23 cellular contexts compared by ENCODE assay signal in genomic region chr22:46219650-46220049, GRCh38. TPM values are rescaled to one million over a fixed set of nuclear protein-coding genes. Genes with fewer than 3 reads are reported as not detected.
DNase-seq lines count a peak whose midpoint lies in the region; ATAC-seq, FAIRE-seq and TF ChIP-seq lines count a peak whose summit lies in the region.
"Had no signal": no experiment of that assay in that cellular context is flagged by ENCODE, and none has a peak within 500 bp of the region (broad histone marks: within the 10 kb centered on the region; RNA-seq: fewer than 3 reads in every experiment).

No MANE protein-coding gene starts in this region.

- no peaks in the 10 kb centered on the region; the same call in 2 of the 3 replicates for H3K9me3 ChIP-seq in GM12878 (replicated peaks; ENCODE audit: control insufficient read depth, insufficient read depth, low read length)
- H3K9me3 ChIP-seq: stomach, transverse colon had no signal

- H3K4me3 Mint-ChIP-seq in activated CD4-positive, alpha-beta T cell treated with anti-CD3 and anti-CD28 coated beads, Interleukin-2, amount 10 ng/mL, durations not matched to agents 7 days and 5 days, result no peak overlapping the region
- no peak overlapping the region for H3K4me3 Mint-ChIP-seq in naive thymus-derived CD8-positive, alpha-beta T cell
- H3K4me3 Mint-ChIP-seq: activated B cell treated with CpG ODN at 0.5 μM for 24 hours, CD14-positive monocyte had no signal

- peak overlapping the region; percentile 58 for H3K27ac Mint-ChIP-seq in activated CD4-positive, alpha-beta T cell treated with anti-CD3 and anti-CD28 coated beads, Interleukin-2, amount 10 ng/mL, durations not matched to agents 7 days and 5 days
- no peak overlapping the region for H3K27ac Mint-ChIP-seq in naive thymus-derived CD8-positive, alpha-beta T cell
- H3K27ac Mint-ChIP-seq: activated B cell treated with CpG ODN at 0.5 μM for 24 hours, CD14-positive monocyte had no signal

- no peaks in the 10 kb centered on the region for H4K20me1 ChIP-seq in GM12878 (ENCODE audit: control insufficient read depth, insufficient read depth)

- no peaks in the 10 kb centered on the region for H3K79me2 ChIP-seq in GM12878 (ENCODE audit: control insufficient read depth, insufficient read depth, low read length)

- H3K4me1 Mint-ChIP-seq in activated CD4-positive, alpha-beta T cell treated with anti-CD3 and anti-CD28 coated beads, Interleukin-2, amount 10 ng/mL, durations not matched to agents 7 days and 5 days, result peaks cover 16% of the 10 kb centered on the region
- H3K4me1 Mint-ChIP-seq in naive thymus-derived CD8-positive, alpha-beta T cell, result peaks cover 0 to 6% (median 2%) of the 10 kb centered on the region in 4 donors
- H3K4me1 Mint-ChIP-seq: CD14-positive monocyte had no signal

- RAD21 ChIA-PET in GM12878 (lab: Charles Lee; ENCODE audit: unreplicated experiment), result no interaction called here

- FAIRE-seq in GM18507 (lab: Jason Lieb, UNC) (peak; percentile 50), GM12878 (lab: Jason Lieb, UNC) (no peak)
- FAIRE-seq: H1, RCC 7860 had no signal

- peak; percentile 45 for DNase-seq in activated CD4-positive, alpha-beta T cell treated with anti-CD3 and anti-CD28 coated beads, Interleukin-2, amount 10 ng/mL, durations not matched to agents 7 days and 5 days
- no peak for DNase-seq in activated CD4-positive, alpha-beta T cell treated with anti-CD3 and anti-CD28 coated beads, Interleukin-2, amount 50 U/mL, for 1 hour
- DNase-seq in GM18507 (ENCODE audit: extremely low spot score, insufficient read length, low read depth) (peak; percentile 3), NCI-H345 (lab: John Stamatoyannopoulos, UW) (peak; percentile 61), GM12878 (ENCODE audit: low read depth, low spot score) (peak; percentile 7), NCI-H82 (lab: John Stamatoyannopoulos, UW) (no peak)
- DNase-seq in naive thymus-derived CD8-positive, alpha-beta T cell, result no peak
- no peak for DNase-seq in stimulated activated CD4-positive, alpha-beta T cell treated with anti-CD3 and anti-CD28 coated beads, Interleukin-4, amount 100 ng/mL, for 24 hours
- DNase-seq: activated B cell treated with CpG ODN at 0.5 μM for 24 hours; foreskin melanocyte; GDM1; hippocampal formation; KG1; NCI-H526 treated with DMSO at 0.1 percent for 48 hours; stimulated activated CD4-positive, alpha-beta T cell treated with anti-CD3 and anti-CD28 coated beads, Interleukin-2, amount 100 ng/mL, for 48 hours; stomach; T-helper 9 cell; transverse colon had no signal

- in situ Hi-C loops in GM12878 (cut with MboI), result no loop called here

- H3K27me3 Mint-ChIP-seq in activated CD4-positive, alpha-beta T cell treated with anti-CD3 and anti-CD28 coated beads, Interleukin-2, amount 10 ng/mL, durations not matched to agents 7 days and 5 days, result no peaks in the 10 kb centered on the region
- no peaks in the 10 kb centered on the region for H3K27me3 Mint-ChIP-seq in naive thymus-derived CD8-positive, alpha-beta T cell
- H3K27me3 Mint-ChIP-seq: activated B cell treated with CpG ODN at 0.5 μM for 24 hours had no signal

- no peak for TF ChIP-seq CTCF in GM12878 (IDR thresholded peaks at IDR 0.05 in 2 of 3, conservative IDR thresholded peaks at IDR 0.05 in 1 of 3; ENCODE audit: control insufficient read depth in 2 of 3, extremely low read depth in 1 of 3, insufficient read depth in 1 of 3, low read depth in 3 of 3, low read length in 3 of 3)

- ATAC-seq in GM12878, result no peak
- ATAC-seq in naive thymus-derived CD8-positive, alpha-beta T cell, result no peak

- no peak overlapping the region for H3K4me3 ChIP-seq in GM12878
- H3K4me3 ChIP-seq: skin epidermis, stomach, transverse colon had no signal

- H3K9me3 Mint-ChIP-seq in activated CD4-positive, alpha-beta T cell treated with anti-CD3 and anti-CD28 coated beads, Interleukin-2, amount 10 ng/mL, durations not matched to agents 7 days and 5 days, result no peaks in the 10 kb centered on the region
- no peaks in the 10 kb centered on the region for H3K9me3 Mint-ChIP-seq in naive thymus-derived CD8-positive, alpha-beta T cell
- H3K9me3 Mint-ChIP-seq: activated B cell treated with CpG ODN at 0.5 μM for 24 hours, CD14-positive monocyte had no signal

- no peak overlapping the region for H3K9ac ChIP-seq in GM12878 (ENCODE audit: control insufficient read depth, insufficient read depth, low read length)

- H3K27ac ChIP-seq in GM12878 (ENCODE audit: control insufficient read depth, insufficient read depth), result no peak overlapping the region
- H3K27ac ChIP-seq: skin epidermis, stomach, transverse colon had no signal

- WGBS in GM12878 (ENCODE audit: insufficient coverage, insufficient replicate concordance, low lambda C conversion rate, missing lambda C conversion rate), result 55% methylated on average over 10 of the region's 10 CpGs

- peak overlapping the region; percentile 50; the same call in 1 of the 2 replicates for H2AFZ ChIP-seq in GM12878 (ENCODE audit: control insufficient read depth, low read depth, low read length)

- no TSS peak for BruUV-seq in GM12878 (replicated peaks; lab: Mats Ljungman, UMichigan)

- peaks cover 8% of the 10 kb centered on the region for H3K4me1 ChIP-seq in GM12878 (ENCODE audit: control insufficient read depth, insufficient read depth, low read length)
- H3K4me1 ChIP-seq: stomach, transverse colon had no signal

- SMC1A ChIA-PET in GM12878 (lab: Charles Lee; ENCODE audit: uncharacterized antibody, unreplicated experiment), result no interaction called here

- TF ChIP-seq EP300 in GM12878 (IDR thresholded peaks at IDR 0.05; ENCODE audit: borderline replicate concordance in 1 of 2, control insufficient read depth in 1 of 2, low read depth in 2 of 2, low read length in 2 of 2), result no peak

- CTCF ChIA-PET in activated CD4-positive, alpha-beta T cell treated with anti-CD3 and anti-CD28 coated beads, Interleukin-2, amount 10 ng/mL, durations not matched to agents 7 days and 5 days (lab: Charles Lee), result no interaction called here
- CTCF ChIA-PET in GM12878 (lab: Yijun Ruan, JAX), result no interaction called here

- H3K27me3 ChIP-seq in GM12878 (replicated peaks in 1 of 2; ENCODE audit: control insufficient read depth in 2 of 2, insufficient read depth in 2 of 2, low read length in 1 of 2), result no peaks in the 10 kb centered on the region
- H3K27me3 ChIP-seq: stomach, transverse colon had no signal

- H3K4me2 ChIP-seq in GM12878 (ENCODE audit: control insufficient read depth, insufficient read depth), result no peak overlapping the region

- intact Hi-C loops in GM12878 (cut with micrococcal nuclease; ENCODE audit: unreplicated experiment), result no loop called here

- no peak for TF ChIP-seq RAD21 in GM12878 (IDR thresholded peaks at IDR 0.05; ENCODE audit: insufficient read depth, low read depth, low read length)

- H3K36me3 ChIP-seq in GM12878 (ENCODE audit: control insufficient read depth in 2 of 2, insufficient read depth in 2 of 2, low read length in 1 of 2), result peaks cover 2 to 3% of the 10 kb centered on the region in 2 experiments; a peak in 2 of 4 replicates

- POLR2A ChIA-PET in activated CD4-positive, alpha-beta T cell treated with anti-CD3 and anti-CD28 coated beads, Interleukin-2, amount 10 ng/mL, durations not matched to agents 7 days and 5 days (lab: Charles Lee), result no interaction called here
- POLR2A ChIA-PET in GM12878 (lab: Charles Lee), result no interaction called here
- POLR2A ChIA-PET in naive thymus-derived CD8-positive, alpha-beta T cell (lab: Charles Lee), result no interaction called here

- TF ChIP-seq POLR2A in GM12878 (IDR thresholded peaks at IDR 0.05; ENCODE audit: low read depth, low read length), result no peak

- peaks cover 31% of the 10 kb centered on the region for H3K36me3 Mint-ChIP-seq in activated CD4-positive, alpha-beta T cell treated with anti-CD3 and anti-CD28 coated beads, Interleukin-2, amount 10 ng/mL, durations not matched to agents 7 days and 5 days (ENCODE audit: low read depth)
- peaks cover 0 to 64% (median 36%) of the 10 kb centered on the region in 3 donors for H3K36me3 Mint-ChIP-seq in naive thymus-derived CD8-positive, alpha-beta T cell

RNA-seq across cellular contexts. Expression of gene CDPF1, which starts 30.4 kb away (rescaled TPM):
- 10 to 100 TPM in 1 of 2 experiments, 1 to 10 TPM in 1; 9.2 to 10.8 TPM for total RNA-seq in activated CD4-positive, alpha-beta T cell treated with anti-CD3 and anti-CD28 coated beads, Interleukin-2, amount 10 ng/mL, durations not matched to agents 7 days and 5 days
- 12.0 and 17.1 TPM in 2 replicates for total RNA-seq in GM12878 (2013; cell fraction: nucleolus; rRNA removed)
- total RNA-seq in GM12878 (2014; rRNA removed) (11.1 and 13.3 TPM in 2 replicates), GM12878 (2014; rRNA removed; fragmentation: Illumina TruSeq; extraction: Trizol) (5.5 and 6.1 TPM in 2 replicates), GM12878 (2021) (7.2 and 7.8 TPM in 2 replicates)
- polyA plus RNA-seq in GM12878 (2011; ENCODE audit: low read depth), result 5.1 TPM
- polyA plus RNA-seq in GM12878 (2011; rRNA removed) (7.4 and 8.6 TPM in 2 replicates), GM12878 (2014; fragmentation: Illumina TruSeq; extraction: Trizol) (3.1 and 6.4 TPM in 2 replicates), GM12878 (2014; fragmentation: Nextera tagmentation; extraction: Ambion mirVana) (1 to 10 TPM; 1.0 to 2.2 TPM), GM12878 (2014; rRNA removed) (13.0 and 22.4 TPM in 2 replicates), GM12878 (2016; fragmentation: Nextera tagmentation; extraction: Ambion mirVana) (10 to 100 TPM; 15.5 to 18.2 TPM)
- 12.3 and 17.6 TPM in 2 replicates for polyA plus RNA-seq in GM12878 (2011; cell fraction: cytosol; rRNA removed)
- 29.8 and 30.2 TPM in 2 replicates for polyA plus RNA-seq in GM12878 (2011; cell fraction: nucleus; rRNA removed)
- polyA plus RNA-seq in GM12878 (2012), result 8.3 and 9.1 TPM in 2 replicates
- polyA minus RNA-seq in GM12878 (2011; rRNA and poly(A)+ RNA removed), result 2.0 and 5.4 TPM in 2 replicates
- polyA minus RNA-seq in GM12878 (2011; cell fraction: cytosol; rRNA and poly(A)+ RNA removed), result 0.94 and 1.5 TPM in 2 replicates
- polyA minus RNA-seq in GM12878 (2011; cell fraction: nucleus; rRNA and poly(A)+ RNA removed), result 3.9 and 5.1 TPM in 2 replicates
- 10 to 100 TPM; 11.1 to 12.3 TPM for total RNA-seq in naive thymus-derived CD8-positive, alpha-beta T cell
- polyA plus RNA-seq in naive thymus-derived CD8-positive, alpha-beta T cell, result 10 to 100 TPM; 22.9 to 29.3 (median 29.1) TPM

RNA-seq across cellular contexts. Expression of gene PKDREJ, which starts 43.5 kb away (rescaled TPM):
- total RNA-seq in activated CD4-positive, alpha-beta T cell treated with anti-CD3 and anti-CD28 coated beads, Interleukin-2, amount 10 ng/mL, durations not matched to agents 7 days and 5 days, result not detected
- not detected in 2 replicates for total RNA-seq in GM12878 (2013; cell fraction: nucleolus; rRNA removed)
- total RNA-seq in GM12878 (2014; rRNA removed) (not detected in 2 replicates), GM12878 (2014; rRNA removed; fragmentation: Illumina TruSeq; extraction: Trizol) (not detected in 2 replicates), GM12878 (2021) (not detected in 2 replicates)
- not detected for polyA plus RNA-seq in GM12878 (2011; ENCODE audit: low read depth)
- polyA plus RNA-seq in GM12878 (2011; rRNA removed) (not detected in 2 replicates), GM12878 (2014; fragmentation: Illumina TruSeq; extraction: Trizol) (not detected in 2 replicates), GM12878 (2014; fragmentation: Nextera tagmentation; extraction: Ambion mirVana) (under 1 TPM in 1 of 2 experiments, not detected in 1; 0.02 TPM), GM12878 (2014; rRNA removed) (0.01 TPM in 1 of 2 replicates, not detected in the other), GM12878 (2016; fragmentation: Nextera tagmentation; extraction: Ambion mirVana) (under 1 TPM in 1 of 2 experiments, not detected in 1; 0.03 TPM)
- not detected in 2 replicates for polyA plus RNA-seq in GM12878 (2011; cell fraction: cytosol; rRNA removed)
- polyA plus RNA-seq in GM12878 (2011; cell fraction: nucleus; rRNA removed), result not detected in 2 replicates
- polyA plus RNA-seq in GM12878 (2012), result 0.01 and 0.03 TPM in 2 replicates
- polyA minus RNA-seq in GM12878 (2011; rRNA and poly(A)+ RNA removed), result not detected in 2 replicates
- not detected in 2 replicates for polyA minus RNA-seq in GM12878 (2011; cell fraction: cytosol; rRNA and poly(A)+ RNA removed)
- polyA minus RNA-seq in GM12878 (2011; cell fraction: nucleus; rRNA and poly(A)+ RNA removed), result not detected in 2 replicates
- not detected for total RNA-seq in naive thymus-derived CD8-positive, alpha-beta T cell
- polyA plus RNA-seq in naive thymus-derived CD8-positive, alpha-beta T cell, result not detected
- total RNA-seq: activated B cell treated with CpG ODN at 0.5 μM for 24 hours, lung microvascular endothelial cell had no signal
- polyA plus RNA-seq: CD14-positive monocyte had no signal

RNA-seq across cellular contexts. Expression of gene TTC38, which starts 48.2 kb away (rescaled TPM):
- 10 to 100 TPM; 11.4 to 12.5 TPM for total RNA-seq in activated CD4-positive, alpha-beta T cell treated with anti-CD3 and anti-CD28 coated beads, Interleukin-2, amount 10 ng/mL, durations not matched to agents 7 days and 5 days
- 53.3 and 65.3 TPM in 2 replicates for total RNA-seq in GM12878 (2013; cell fraction: nucleolus; rRNA removed)
- total RNA-seq in GM12878 (2014; rRNA removed) (14.7 and 19.1 TPM in 2 replicates), GM12878 (2014; rRNA removed; fragmentation: Illumina TruSeq; extraction: Trizol) (6.8 and 7.6 TPM in 2 replicates), GM12878 (2021) (11.2 and 13.7 TPM in 2 replicates)
- 12.1 TPM for polyA plus RNA-seq in GM12878 (2011; ENCODE audit: low read depth)
- polyA plus RNA-seq in GM12878 (2011; rRNA removed) (26.1 and 39.9 TPM in 2 replicates), GM12878 (2014; fragmentation: Illumina TruSeq; extraction: Trizol) (3.1 and 6.5 TPM in 2 replicates), GM12878 (2014; fragmentation: Nextera tagmentation; extraction: Ambion mirVana) (1 to 10 TPM in 1 of 2 experiments, under 1 TPM in 1; 0.58 to 1.6 TPM), GM12878 (2014; rRNA removed) (12.3 and 19.4 TPM in 2 replicates), GM12878 (2016; fragmentation: Nextera tagmentation; extraction: Ambion mirVana) (10 to 100 TPM; 17.5 to 17.9 TPM)
- polyA plus RNA-seq in GM12878 (2011; cell fraction: cytosol; rRNA removed), result 53.7 and 71.4 TPM in 2 replicates
- polyA plus RNA-seq in GM12878 (2011; cell fraction: nucleus; rRNA removed), result 75.9 and 82.3 TPM in 2 replicates
- polyA plus RNA-seq in GM12878 (2012), result 17.4 and 19.3 TPM in 2 replicates
- 27.6 and 44.5 TPM in 2 replicates for polyA minus RNA-seq in GM12878 (2011; rRNA and poly(A)+ RNA removed)
- 17.1 and 18.6 TPM in 2 replicates for polyA minus RNA-seq in GM12878 (2011; cell fraction: cytosol; rRNA and poly(A)+ RNA removed)
- 20.3 and 27.9 TPM in 2 replicates for polyA minus RNA-seq in GM12878 (2011; cell fraction: nucleus; rRNA and poly(A)+ RNA removed)
- 1 to 10 TPM; 6.7 to 9.7 TPM for total RNA-seq in naive thymus-derived CD8-positive, alpha-beta T cell
- polyA plus RNA-seq in naive thymus-derived CD8-positive, alpha-beta T cell, result 10 to 100 TPM in 1 of 3 donors, 1 to 10 TPM in 2; 2.6 to 33.5 (median 5.0) TPM

Comparison
In these comparisons a context has a peak if more than half of its experiments do, and no peak if none do; other contexts are left out.
1. DNase-seq: peak in activated CD4-positive, alpha-beta T cell treated with anti-CD3 and anti-CD28 coated beads, Interleukin-2, amount 10 ng/mL, durations not matched to agents 7 days and 5 days (single experiment), GM18507 (single experiment), NCI-H345 (single experiment) and GM12878 (single experiment); none in activated CD4-positive, alpha-beta T cell treated with anti-CD3 and anti-CD28 coated beads, Interleukin-2, amount 50 U/mL, for 1 hour (single experiment), naive thymus-derived CD8-positive, alpha-beta T cell (0 of 10), stimulated activated CD4-positive, alpha-beta T cell treated with anti-CD3 and anti-CD28 coated beads, Interleukin-4, amount 100 ng/mL, for 24 hours (single experiment) and NCI-H82 (single experiment).